Comparison of ENCODE assay signal across 1 cellular context in the genomic region with DNA sequence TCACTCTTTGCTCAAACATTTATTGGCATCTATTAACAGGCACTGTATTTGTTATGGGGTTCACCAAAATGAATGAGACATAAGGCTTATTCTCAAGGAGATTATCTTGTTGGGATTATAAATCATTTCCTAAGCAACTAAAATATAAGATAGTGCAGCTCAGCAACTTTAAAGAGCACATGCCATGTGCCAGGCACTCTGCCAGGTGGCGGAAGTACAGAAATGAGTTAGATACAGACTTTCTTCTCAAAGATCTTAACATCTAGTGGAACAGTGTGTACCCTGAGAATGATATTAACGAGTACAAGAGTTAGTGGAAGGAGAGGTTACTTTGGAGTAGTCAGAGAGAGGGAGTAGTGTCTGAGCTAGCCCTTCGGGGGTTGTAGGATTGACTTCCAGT.
TF ChIP-seq lines count a peak whose summit lies in the region.

No MANE protein-coding gene starts in this region.

TF ChIP-seq in GM23338, 12 proteins besides CTCF, POLR2A, EP300 and RAD21 (continued from another document):
- TF ChIP-seq EZH2phosphoT487 (IDR thresholded peaks at IDR 0.05; ENCODE audit: unreplicated experiment) (no peak), ZNF331 (CRISPR knock-in tag; IDR thresholded peaks at IDR 0.05; ENCODE audit: low read depth) (no peak), POLR2AphosphoS5 (IDR thresholded peaks at IDR 0.05; ENCODE audit: low read depth) (no peak)
- TF ChIP-seq, protein P1, sequence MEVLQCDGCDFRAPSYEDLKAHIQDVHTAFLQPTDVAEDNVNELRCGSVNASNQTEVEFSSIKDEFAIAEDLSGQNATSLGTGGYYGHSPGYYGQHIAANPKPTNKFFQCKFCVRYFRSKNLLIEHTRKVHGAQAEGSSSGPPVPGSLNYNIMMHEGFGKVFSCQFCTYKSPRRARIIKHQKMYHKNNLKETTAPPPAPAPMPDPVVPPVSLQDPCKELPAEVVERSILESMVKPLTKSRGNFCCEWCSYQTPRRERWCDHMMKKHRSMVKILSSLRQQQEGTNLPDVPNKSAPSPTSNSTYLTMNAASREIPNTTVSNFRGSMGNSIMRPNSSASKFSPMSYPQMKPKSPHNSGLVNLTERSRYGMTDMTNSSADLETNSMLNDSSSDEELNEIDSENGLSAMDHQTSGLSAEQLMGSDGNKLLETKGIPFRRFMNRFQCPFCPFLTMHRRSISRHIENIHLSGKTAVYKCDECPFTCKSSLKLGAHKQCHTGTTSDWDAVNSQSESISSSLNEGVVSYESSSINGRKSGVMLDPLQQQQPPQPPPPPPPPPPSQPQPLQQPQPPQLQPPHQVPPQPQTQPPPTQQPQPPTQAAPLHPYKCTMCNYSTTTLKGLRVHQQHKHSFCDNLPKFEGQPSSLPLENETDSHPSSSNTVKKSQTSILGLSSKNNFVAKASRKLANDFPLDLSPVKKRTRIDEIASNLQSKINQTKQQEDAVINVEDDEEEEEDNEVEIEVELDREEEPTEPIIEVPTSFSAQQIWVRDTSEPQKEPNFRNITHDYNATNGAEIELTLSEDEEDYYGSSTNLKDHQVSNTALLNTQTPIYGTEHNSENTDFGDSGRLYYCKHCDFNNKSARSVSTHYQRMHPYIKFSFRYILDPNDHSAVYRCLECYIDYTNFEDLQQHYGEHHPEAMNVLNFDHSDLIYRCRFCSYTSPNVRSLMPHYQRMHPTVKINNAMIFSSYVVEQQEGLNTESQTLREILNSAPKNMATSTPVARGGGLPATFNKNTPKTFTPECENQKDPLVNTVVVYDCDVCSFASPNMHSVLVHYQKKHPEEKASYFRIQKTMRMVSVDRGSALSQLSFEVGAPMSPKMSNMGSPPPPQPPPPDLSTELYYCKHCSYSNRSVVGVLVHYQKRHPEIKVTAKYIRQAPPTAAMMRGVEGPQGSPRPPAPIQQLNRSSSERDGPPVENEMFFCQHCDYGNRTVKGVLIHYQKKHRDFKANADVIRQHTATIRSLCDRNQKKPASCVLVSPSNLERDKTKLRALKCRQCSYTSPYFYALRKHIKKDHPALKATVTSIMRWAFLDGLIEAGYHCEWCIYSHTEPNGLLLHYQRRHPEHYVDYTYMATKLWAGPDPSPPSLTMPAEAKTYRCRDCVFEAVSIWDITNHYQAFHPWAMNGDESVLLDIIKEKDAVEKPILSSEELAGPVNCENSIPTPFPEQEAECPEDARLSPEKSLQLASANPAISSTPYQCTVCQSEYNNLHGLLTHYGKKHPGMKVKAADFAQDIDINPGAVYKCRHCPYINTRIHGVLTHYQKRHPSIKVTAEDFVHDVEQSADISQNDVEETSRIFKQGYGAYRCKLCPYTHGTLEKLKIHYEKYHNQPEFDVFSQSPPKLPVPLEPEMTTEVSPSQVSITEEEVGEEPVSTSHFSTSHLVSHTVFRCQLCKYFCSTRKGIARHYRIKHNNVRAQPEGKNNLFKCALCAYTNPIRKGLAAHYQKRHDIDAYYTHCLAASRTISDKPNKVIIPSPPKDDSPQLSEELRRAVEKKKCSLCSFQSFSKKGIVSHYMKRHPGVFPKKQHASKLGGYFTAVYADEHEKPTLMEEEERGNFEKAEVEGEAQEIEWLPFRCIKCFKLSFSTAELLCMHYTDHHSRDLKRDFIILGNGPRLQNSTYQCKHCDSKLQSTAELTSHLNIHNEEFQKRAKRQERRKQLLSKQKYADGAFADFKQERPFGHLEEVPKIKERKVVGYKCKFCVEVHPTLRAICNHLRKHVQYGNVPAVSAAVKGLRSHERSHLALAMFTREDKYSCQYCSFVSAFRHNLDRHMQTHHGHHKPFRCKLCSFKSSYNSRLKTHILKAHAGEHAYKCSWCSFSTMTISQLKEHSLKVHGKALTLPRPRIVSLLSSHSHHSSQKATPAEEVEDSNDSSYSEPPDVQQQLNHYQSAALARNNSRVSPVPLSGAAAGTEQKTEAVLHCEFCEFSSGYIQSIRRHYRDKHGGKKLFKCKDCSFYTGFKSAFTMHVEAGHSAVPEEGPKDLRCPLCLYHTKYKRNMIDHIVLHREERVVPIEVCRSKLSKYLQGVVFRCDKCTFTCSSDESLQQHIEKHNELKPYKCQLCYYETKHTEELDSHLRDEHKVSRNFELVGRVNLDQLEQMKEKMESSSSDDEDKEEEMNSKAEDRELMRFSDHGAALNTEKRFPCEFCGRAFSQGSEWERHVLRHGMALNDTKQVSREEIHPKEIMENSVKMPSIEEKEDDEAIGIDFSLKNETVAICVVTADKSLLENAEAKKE (CRISPR knock-in tag; IDR thresholded peaks at IDR 0.05): no peak
